ENCODE assay signal across 8 cellular contexts in genomic region chr17:81488276-81488860, GRCh38. TPM values are rescaled to one million over a fixed set of nuclear protein-coding genes. Genes with fewer than 3 reads are reported as not detected.
DNase-seq lines count a peak whose midpoint lies in the region; ATAC-seq and TF ChIP-seq lines count a peak whose summit lies in the region.

No MANE protein-coding gene starts in this region.

- H3K9me3 Mint-ChIP-seq in T-cell = no peaks in the 10 kb centered on the region

- H3K27me3 Mint-ChIP-seq in T-cell = peaks cover 5 to 6% of the 10 kb centered on the region in 2 donors

- peak in 3 of 4 experiments; percentile 2 to 10 (median 8) for ATAC-seq in T-cell (replicated peaks in 1 of 4)
- ATAC-seq in GM21825 (IDR thresholded peaks at IDR 0.05; ENCODE audit: unreplicated experiment) = no peak

- peaks cover 0 to 42% of the 10 kb centered on the region in 2 donors for H3K4me1 ChIP-seq in right atrium auricular region

- no peaks in the 10 kb centered on the region for H3K36me3 ChIP-seq in right atrium auricular region

- no peak overlapping the region for H3K4me3 Mint-ChIP-seq in T-cell

- H3K27me3 ChIP-seq in right atrium auricular region = no peaks in the 10 kb centered on the region

- H3K36me3 Mint-ChIP-seq in T-cell = no peaks in the 10 kb centered on the region

- H3K27ac ChIP-seq in right atrium auricular region = peak overlapping the region; percentile 81 to 87

- POLR2A ChIA-PET in T-cell (lab: Charles Lee) = no interaction called here

- DNase-seq in DMS53 (lab: John Stamatoyannopoulos, UW) = peak; percentile 67
- no peak for DNase-seq in DMS53 treated with DMSO at 0.1 percent for 48 hours (lab: John Stamatoyannopoulos, UW; ENCODE audit: unreplicated experiment)
- DNase-seq in T-cell = no peak
- DNase-seq in right atrium auricular region (ENCODE audit: low spot score) = no peak
- peak; percentile 41 for DNase-seq in stimulated activated CD8-positive, alpha-beta memory T cell treated with anti-CD3 and anti-CD28 coated beads, Interleukin-4, amount 100 ng/mL, for 48 hours
- DNase-seq in NCI-H1417 treated with DMSO at 0.1 percent for 48 hours (lab: John Stamatoyannopoulos, UW) = no peak
- no peak for DNase-seq in DMS153 treated with DMSO at 0.1 percent for 48 hours (lab: John Stamatoyannopoulos, UW; ENCODE audit: unreplicated experiment)

- peak overlapping the region; percentile 58 to 74 for H3K4me3 ChIP-seq in right atrium auricular region

- no peak overlapping the region for H3K27ac Mint-ChIP-seq in T-cell

- peaks cover 0 to 7% (median 2%) of the 10 kb centered on the region in 3 donors for H3K4me1 Mint-ChIP-seq in T-cell

- CTCF ChIA-PET in T-cell (lab: Charles Lee) = no interaction called here

- no peaks in the 10 kb centered on the region for H3K9me3 ChIP-seq in right atrium auricular region

- TF ChIP-seq CTCF in right atrium auricular region (IDR thresholded peaks at IDR 0.05) = no peak

RNA-seq across cellular contexts. Expression of gene ACTG1, which starts 24.2 kb away (rescaled TPM):
- total RNA-seq in T-cell (1,000 to 10,000 TPM; 1,183 to 1,383 (median 1,262) TPM), right atrium auricular region (1,000 to 10,000 TPM; 1,076 to 1,610 TPM)

RNA-seq across cellular contexts. Expression of gene FSCN2, which starts 39.8 kb away (rescaled TPM):
- total RNA-seq in T-cell (1 to 10 TPM in 3 of 5 donors, under 1 TPM in 2; 0.91 to 4.2 (median 1.2) TPM), right atrium auricular region (under 1 TPM; 0.63 to 0.74 TPM)

Comparison
In these comparisons a context has a peak if more than half of its experiments do, and no peak if none do; other contexts are left out.
1. DNase-seq: peak in DMS53 (single experiment) and stimulated activated CD8-positive, alpha-beta memory T cell treated with anti-CD3 and anti-CD28 coated beads, Interleukin-4, amount 100 ng/mL, for 48 hours (single experiment); none in DMS53 treated with DMSO at 0.1 percent for 48 hours (single experiment), T-cell (0 of 34), right atrium auricular region (single experiment), NCI-H1417 treated with DMSO at 0.1 percent for 48 hours (single experiment) and DMS153 treated with DMSO at 0.1 percent for 48 hours (single experiment).